In the genomic region with DNA sequence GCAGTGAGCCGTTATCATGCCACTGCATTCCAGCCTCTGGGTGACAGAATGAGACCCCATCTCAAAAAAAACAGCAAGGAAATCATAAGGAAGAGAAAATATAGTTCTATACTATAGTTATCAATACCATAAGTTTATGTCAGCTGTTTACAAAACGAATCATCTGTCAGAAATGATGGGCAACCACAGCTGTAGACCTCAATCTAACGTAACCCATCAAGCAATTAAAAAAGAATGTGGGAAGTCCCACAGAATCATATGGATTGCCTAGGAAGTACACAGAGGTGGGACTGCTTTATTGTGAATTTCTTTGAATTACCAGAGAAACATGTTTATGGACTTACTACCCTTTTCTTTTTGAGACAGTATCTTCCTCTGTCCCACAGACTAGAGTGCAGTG, we compare ENCODE assay signal across 25 cellular contexts. TPM values are rescaled to one million over a fixed set of nuclear protein-coding genes. Genes with fewer than 3 reads are reported as not detected.
DNase-seq lines count a peak whose midpoint lies in the region; ATAC-seq and TF ChIP-seq lines count a peak whose summit lies in the region.
"Had no signal": no experiment of that assay in that cellular context is flagged by ENCODE, and none has a peak within 500 bp of the region (broad histone marks: within the 10 kb centered on the region; RNA-seq: fewer than 3 reads in every experiment).

No MANE protein-coding gene starts in this region.

- H3K36me3 ChIP-seq in RWPE2 (ENCODE audit: low read depth): peaks cover 36% of the 10 kb centered on the region
- peaks cover 0 to 44% (median 9%) of the 10 kb centered on the region in 6 donors for H3K36me3 ChIP-seq in spleen

- H3K27me3 Mint-ChIP-seq in CD14-positive monocyte (ENCODE audit: low read depth in 3 of 3): no peaks in the 10 kb centered on the region
- H3K27me3 Mint-ChIP-seq: B cell, T-cell had no signal

- peak overlapping the region in 6 of 7 donors; percentile 14 to 84 (median 57) for H3K27ac Mint-ChIP-seq in CD14-positive monocyte
- H3K27ac Mint-ChIP-seq: B cell, GM23338, T-cell had no signal

- H3K27ac ChIP-seq in RWPE2 (ENCODE audit: poor library complexity, severe bottlenecking): no peak overlapping the region
- peak overlapping the region; percentile 26 for H3K27ac ChIP-seq in epithelial cell of prostate
- H3K27ac ChIP-seq in spleen: no peak overlapping the region
- H3K27ac ChIP-seq: A549, C4-2B, KMS-11, PC-9 had no signal

- H3K36me3 Mint-ChIP-seq in CD14-positive monocyte: peaks cover 29 to 48% of the 10 kb centered on the region in 2 donors

- H3K4me1 ChIP-seq in RWPE2 (ENCODE audit: insufficient read depth, poor library complexity, severe bottlenecking) (peaks cover 5% of the 10 kb centered on the region), spleen (peaks cover 12 to 99% (median 71%) of the 10 kb centered on the region in 6 donors)
- H3K4me1 ChIP-seq: A549 had no signal

- ATAC-seq in RWPE2 (ENCODE audit: low read depth) (peak; percentile 35; the same call in 1 of the 3 replicates), GM19397 (IDR thresholded peaks at IDR 0.05; ENCODE audit: unreplicated experiment) (no peak), GM19395 (IDR thresholded peaks at IDR 0.05; ENCODE audit: unreplicated experiment) (no peak)
- ATAC-seq: A549, GM23338, T-cell had no signal

- DNase-seq in CD14-positive monocyte (ENCODE audit: low spot score): no peak
- DNase-seq in EL: peak; percentile 22
- no peak for DNase-seq in RWPE2 (ENCODE audit: low spot score)
- no peak for DNase-seq in epithelial cell of prostate (ENCODE audit: low read depth, low spot score)
- no peak for DNase-seq in midbrain (lab: John Stamatoyannopoulos, UW)
- no peak for DNase-seq in spleen
- DNase-seq: CD8-positive, alpha-beta memory T cell; DMS153; DND-41; H9; IMR-90; NCI-H2029; NCI-H446; NCI-H524 treated with DMSO at 0.1 percent for 48 hours; NCI-H774; PC-9; SHP77; T-cell had no signal

- H3K27me3 ChIP-seq in RWPE2 (ENCODE audit: insufficient read depth, poor library complexity, severe bottlenecking): no peaks in the 10 kb centered on the region
- no peaks in the 10 kb centered on the region for H3K27me3 ChIP-seq in spleen (replicated peaks in 1 of 7)

- peaks cover 64% of the 10 kb centered on the region for H3K4me1 Mint-ChIP-seq in CD14-positive monocyte

- WGBS in spleen, 5 donors: 77 to 91% (median 78%) methylated on average over 3 of the region's 3 CpGs

- no peaks in the 10 kb centered on the region for H3K9me3 Mint-ChIP-seq in CD14-positive monocyte
- H3K9me3 Mint-ChIP-seq: CD8-positive, alpha-beta memory T cell; GM23338; H9; T-cell had no signal

- no peak for TF ChIP-seq CTCF in CD14-positive monocyte (IDR thresholded peaks at IDR 0.05)
- TF ChIP-seq CTCF in RWPE2 (IDR thresholded peaks at IDR 0.05; ENCODE audit: poor library complexity, severe bottlenecking): no peak
- TF ChIP-seq CTCF in spleen (IDR thresholded peaks at IDR 0.05 in 8 of 11, conservative IDR thresholded peaks at IDR 0.05 in 3 of 11): no peak

- H3K4me3 Mint-ChIP-seq in CD14-positive monocyte: no peak overlapping the region
- H3K4me3 Mint-ChIP-seq: B cell, GM23338, H9, T-cell had no signal

- no peak for TF ChIP-seq POLR2A in spleen (IDR thresholded peaks at IDR 0.05)

- no peaks in the 10 kb centered on the region for H3K9me3 ChIP-seq in RWPE2 (ENCODE audit: severe bottlenecking)
- H3K9me3 ChIP-seq in spleen: no peaks in the 10 kb centered on the region
- H3K9me3 ChIP-seq: A549 had no signal

- H3K4me3 ChIP-seq in RWPE2 (ENCODE audit: severe bottlenecking): no peak overlapping the region
- H3K4me3 ChIP-seq in spleen: no peak overlapping the region
- H3K4me3 ChIP-seq: A549, GM23338, PC-9 had no signal

- intact Hi-C loops in CD14-positive monocyte (cut with micrococcal nuclease) (loop anchor here in 1 of 2 donors (10.0 kb wide), 1 partner anchor 135 kb away; no protein-coding TSS in a partner anchor), spleen (cut with DNase I; ENCODE audit: low total_unique reads) (no loop called here)

RNA-seq across cellular contexts. Expression of a gene that starts 6.9 kb away (rescaled TPM):
- polyA plus RNA-seq in CD14-positive monocyte (10 to 100 TPM; 17.9 to 38.1 TPM), spleen (10 to 100 TPM; 10.3 to 21.5 (median 14.0) TPM)
- 10 to 100 TPM; 30.1 to 44.1 (median 34.3) TPM for total RNA-seq in spleen
